15 cellular contexts compared by ENCODE assay signal in the genomic region with DNA sequence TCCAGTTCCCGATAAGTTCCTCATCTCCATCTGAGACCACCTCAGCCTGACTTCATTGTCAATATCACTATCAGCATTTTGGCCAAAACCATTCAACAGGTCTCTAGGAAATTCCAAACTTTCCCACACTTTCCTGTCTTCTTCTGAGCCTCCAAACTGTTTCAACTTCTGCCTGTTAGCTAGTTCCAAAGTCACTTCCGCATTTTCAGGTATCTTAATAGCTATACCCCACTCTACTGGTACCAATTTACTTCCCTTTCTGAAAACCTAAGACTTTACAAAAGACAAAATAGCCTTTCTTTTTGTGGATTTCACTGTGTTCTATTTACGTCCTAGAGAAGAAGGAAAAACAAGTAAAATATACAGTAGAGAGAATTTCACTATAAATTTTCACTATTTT.
"Had no signal": no experiment of that assay in that cellular context is flagged by ENCODE, and none has a peak within 500 bp of the region (broad histone marks: within the 10 kb centered on the region; RNA-seq: fewer than 3 reads in every experiment).

No MANE protein-coding gene starts in this region.

- H3K27ac ChIP-seq: breast epithelium, lower lobe of right lung, parathyroid adenoma, right atrium auricular region, skin epidermis, stomach, thoracic aorta had no signal

- H3K9ac ChIP-seq: parathyroid adenoma had no signal

- H3K9me3 ChIP-seq: lower lobe of right lung, right atrium auricular region, thoracic aorta had no signal

- H3K36me3 ChIP-seq: breast epithelium, lower lobe of right lung, right atrium auricular region, stomach, thoracic aorta had no signal

- H2AFZ ChIP-seq: parathyroid adenoma had no signal

- H3K4me3 ChIP-seq: breast epithelium, lower lobe of right lung, right atrium auricular region, skin epidermis, stomach, thoracic aorta had no signal

- H3K79me2 ChIP-seq: parathyroid adenoma had no signal

- DNase-seq: activated CD4-positive, alpha-beta T cell treated with anti-CD3 and anti-CD28 coated beads, Interleukin-2, amount 50 U/mL, for 48 hours; activated CD4-positive, CD25-positive, alpha-beta regulatory T cell treated with anti-CD3 and anti-CD28 coated beads, Interleukin-2, amount 50 U/mL, for 72 hours; activated CD8-positive, alpha-beta memory T cell treated with anti-CD3 and anti-CD28 coated beads, Interleukin-2, amount 10 ng/mL, durations not matched to agents 7 days and 5 days; activated T-cell treated with anti-CD3 and anti-CD28 coated beads, Interleukin-2, amount 50 U/mL, for 4 hours; aorta; endodermal cell; erythroblast; lower lobe of right lung; naive B cell; stomach had no signal

- H3K4me1 ChIP-seq: breast epithelium, lower lobe of right lung, parathyroid adenoma, right atrium auricular region, stomach had no signal

- H3K27me3 ChIP-seq: breast epithelium, right atrium auricular region, stomach had no signal
